20 cellular contexts compared by ENCODE assay signal in the genomic region with DNA sequence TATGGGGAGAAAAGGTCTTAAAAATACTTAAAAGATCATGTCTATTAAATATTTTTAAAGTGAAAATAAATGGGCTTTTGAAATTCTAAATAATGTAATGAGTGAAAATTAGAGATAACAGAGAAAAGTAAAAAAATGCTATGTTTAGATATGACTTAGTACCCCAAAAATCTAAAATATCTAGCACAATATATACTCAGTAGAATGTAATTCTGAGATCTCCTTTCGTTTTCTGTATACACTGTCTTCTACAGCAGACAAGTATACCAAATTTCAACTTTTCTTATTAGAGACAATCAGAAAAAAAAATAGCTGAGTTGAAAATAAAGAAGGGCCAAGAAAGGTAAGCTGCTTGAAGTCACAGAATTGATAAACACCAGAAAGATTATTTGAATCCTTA.
DNase-seq lines count a peak whose midpoint lies in the region; ATAC-seq and TF ChIP-seq lines count a peak whose summit lies in the region.
"Had no signal": no experiment of that assay in that cellular context is flagged by ENCODE, and none has a peak within 500 bp of the region (broad histone marks: within the 10 kb centered on the region; RNA-seq: fewer than 3 reads in every experiment).

No MANE protein-coding gene starts in this region.

- WGBS in GM23248 (ENCODE audit: low coverage in 1 of 2, low lambda C conversion rate in 2 of 2, missing lambda C conversion rate in 2 of 2), 2 experiments, result 20 to 35% methylated on average over 1 of the region's 1 CpG

- H3K9me3 Mint-ChIP-seq in CD4-positive, CD25-positive, alpha-beta regulatory T cell, result peaks cover 0 to under 1% (median 0%) of the 10 kb centered on the region in 7 donors
- peaks cover 3% of the 10 kb centered on the region for H3K9me3 Mint-ChIP-seq in activated CD4-positive, alpha-beta T cell treated with anti-CD3 and anti-CD28 coated beads, Interleukin-2, amount 10 ng/mL, durations not matched to agents 24 days and 14 days
- H3K9me3 Mint-ChIP-seq in GM23338, result no peaks in the 10 kb centered on the region; the same call in 2 of the 3 replicates

- DNase-seq in CD4-positive, CD25-positive, alpha-beta regulatory T cell, result no peak
- DNase-seq in GM23248 (peak; percentile 19), fibroblast of peridontal ligament (ENCODE audit: extremely low read depth) (peak; percentile 18), GM23338 (ENCODE audit: low spot score) (no peak), C1 segment of cervical spinal cord (lab: John Stamatoyannopoulos, UW) (no peak)
- no peak for DNase-seq in activated CD4-positive, alpha-beta T cell treated with anti-CD3 and anti-CD28 coated beads, Interleukin-2, amount 10 ng/mL, durations not matched to agents 24 days and 14 days
- DNase-seq: COR-L47, DMS153, KBM-7, MG63, NCI-H1092 treated with DMSO at 0.1 percent for 48 hours, NCI-H1694 treated with DMSO at 0.1 percent for 48 hours, NCI-H2171, NCI-H446 treated with DMSO at 0.1 percent for 48 hours, NCI-H774, Peyer's patch, SHP77 had no signal

- H3K36me3 Mint-ChIP-seq in CD4-positive, CD25-positive, alpha-beta regulatory T cell, result peaks cover 63% of the 10 kb centered on the region
- H3K36me3 Mint-ChIP-seq in activated CD4-positive, alpha-beta T cell treated with anti-CD3 and anti-CD28 coated beads, Interleukin-2, amount 10 ng/mL, durations not matched to agents 24 days and 14 days (ENCODE audit: low read depth), result peaks cover 62% of the 10 kb centered on the region
- peaks cover 12% of the 10 kb centered on the region for H3K36me3 Mint-ChIP-seq in GM23338 (ENCODE audit: low read depth)

- H2AFZ ChIP-seq in GM23248, result no peak overlapping the region
- H2AFZ ChIP-seq in GM23338, result no peak overlapping the region

- H3K4me2 ChIP-seq in GM23248 (ENCODE audit: unreplicated experiment), result peak overlapping the region; percentile 72
- H3K4me2 ChIP-seq in GM23338, result no peak overlapping the region

- peak overlapping the region in 2 of 3 donors; percentile 81 to 85 for H3K27ac Mint-ChIP-seq in CD4-positive, CD25-positive, alpha-beta regulatory T cell
- no peak overlapping the region for H3K27ac Mint-ChIP-seq in activated CD4-positive, alpha-beta T cell treated with anti-CD3 and anti-CD28 coated beads, Interleukin-2, amount 10 ng/mL, durations not matched to agents 24 days and 14 days
- H3K27ac Mint-ChIP-seq in GM23338, result no peak overlapping the region
- H3K27ac Mint-ChIP-seq: B cell had no signal

- H3F3A ChIP-seq in GM23248 (ENCODE audit: insufficient read depth), result peaks cover 31% of the 10 kb centered on the region; the same call in 1 of the 2 replicates
- H3F3A ChIP-seq in GM23338 (replicated peaks; ENCODE audit: low read depth), result no peaks in the 10 kb centered on the region

- no peak overlapping the region for H3K9ac ChIP-seq in GM23248

- H3K4me1 Mint-ChIP-seq in CD4-positive, CD25-positive, alpha-beta regulatory T cell, result peaks cover 38 to 58% (median 45%) of the 10 kb centered on the region in 4 donors
- peaks cover 13% of the 10 kb centered on the region for H3K4me1 Mint-ChIP-seq in activated CD4-positive, alpha-beta T cell treated with anti-CD3 and anti-CD28 coated beads, Interleukin-2, amount 10 ng/mL, durations not matched to agents 24 days and 14 days
- H3K4me1 Mint-ChIP-seq in GM23338, result peaks cover 4% of the 10 kb centered on the region; the same call in 2 of the 3 replicates

- H4K20me1 ChIP-seq in GM23248 (ENCODE audit: insufficient read depth), result no peaks in the 10 kb centered on the region
- H4K20me1 ChIP-seq in GM23338 (replicated peaks; ENCODE audit: insufficient read depth), result no peaks in the 10 kb centered on the region

- TF ChIP-seq CTCF in WI38 (IDR thresholded peaks at IDR 0.05; ENCODE audit: low read depth, low read length) (no peak), GM23338 (conservative IDR thresholded peaks at IDR 0.05; ENCODE audit: low read depth in 2 of 2) (no peak)

- intact Hi-C loops in activated CD4-positive, alpha-beta T cell treated with anti-CD3 and anti-CD28 coated beads, Interleukin-2, amount 10 ng/mL, durations not matched to agents 24 days and 14 days (cut with micrococcal nuclease), result no loop called here

- H3K4me3 ChIP-seq in CD4-positive, CD25-positive, alpha-beta regulatory T cell (ENCODE audit: low read depth, low read length), result peak overlapping the region; percentile 69
- H3K4me3 ChIP-seq in GM23248 (peak overlapping the region; percentile 42), WI38 (ENCODE audit: low read depth, low read length) (peak overlapping the region; percentile 22; the same call in 1 of the 2 replicates), GM23338 (no peak overlapping the region)
- H3K4me3 ChIP-seq: MG63, Peyer's patch had no signal

- no peaks in the 10 kb centered on the region for H3K9me3 ChIP-seq in CD4-positive, CD25-positive, alpha-beta regulatory T cell (ENCODE audit: control insufficient read depth in 2 of 2, low read length in 2 of 2)
- no peaks in the 10 kb centered on the region for H3K9me3 ChIP-seq in GM23248 (ENCODE audit: low read depth)
- H3K9me3 ChIP-seq: Peyer's patch had no signal

- in situ Hi-C loops in GM23248 (cut with MboI), result no loop called here

- H3K27ac ChIP-seq in CD4-positive, CD25-positive, alpha-beta regulatory T cell (ENCODE audit: insufficient read depth, low read length, poor library complexity, severe bottlenecking), result peak overlapping the region; percentile 44
- H3K27ac ChIP-seq in GM23248 (peak overlapping the region; percentile 31), GM23338 (ENCODE audit: low read depth) (no peak overlapping the region)
- H3K27ac ChIP-seq: Peyer's patch had no signal

- peak overlapping the region in 3 of 4 donors; percentile 10 to 68 (median 57) for H3K4me3 Mint-ChIP-seq in CD4-positive, CD25-positive, alpha-beta regulatory T cell
- H3K4me3 Mint-ChIP-seq in activated CD4-positive, alpha-beta T cell treated with anti-CD3 and anti-CD28 coated beads, Interleukin-2, amount 10 ng/mL, durations not matched to agents 24 days and 14 days, result no peak overlapping the region
- H3K4me3 Mint-ChIP-seq in GM23338, result no peak overlapping the region
- H3K4me3 Mint-ChIP-seq: B cell had no signal

- H3K36me3 ChIP-seq in CD4-positive, CD25-positive, alpha-beta regulatory T cell (ENCODE audit: control insufficient read depth, insufficient read depth, low read length), result peaks cover 28% of the 10 kb centered on the region
- peaks cover 29% of the 10 kb centered on the region; the same call in 1 of the 2 replicates for H3K36me3 ChIP-seq in GM23248 (ENCODE audit: low read depth)
- peaks cover 2% of the 10 kb centered on the region; the same call in 1 of the 2 replicates for H3K36me3 ChIP-seq in GM23338 (ENCODE audit: insufficient read depth)

- no peaks in the 10 kb centered on the region for H3K27me3 ChIP-seq in CD4-positive, CD25-positive, alpha-beta regulatory T cell (ENCODE audit: control insufficient read depth, insufficient read depth, low read length)
- H3K27me3 ChIP-seq in GM23248 (replicated peaks; ENCODE audit: insufficient read depth) (no peaks in the 10 kb centered on the region), GM23338 (ENCODE audit: insufficient read depth) (no peaks in the 10 kb centered on the region)
- H3K27me3 ChIP-seq: MG63, Peyer's patch had no signal

- no peaks in the 10 kb centered on the region for H3K27me3 Mint-ChIP-seq in CD4-positive, CD25-positive, alpha-beta regulatory T cell
- no peaks in the 10 kb centered on the region for H3K27me3 Mint-ChIP-seq in activated CD4-positive, alpha-beta T cell treated with anti-CD3 and anti-CD28 coated beads, Interleukin-2, amount 10 ng/mL, durations not matched to agents 24 days and 14 days
- H3K27me3 Mint-ChIP-seq in GM23338 (ENCODE audit: insufficient read depth, low read depth, poor library complexity), result no peaks in the 10 kb centered on the region
- H3K27me3 Mint-ChIP-seq: B cell had no signal

- H3K79me2 ChIP-seq in GM23248 (ENCODE audit: insufficient read depth) (peaks cover 44% of the 10 kb centered on the region), GM23338 (replicated peaks; ENCODE audit: insufficient read depth) (no peaks in the 10 kb centered on the region)

- ATAC-seq in CD4-positive, CD25-positive, alpha-beta regulatory T cell (ENCODE audit: low read depth in 2 of 2), result no peak
- ATAC-seq in GM23338 (no peak), GM19395 (IDR thresholded peaks at IDR 0.05; ENCODE audit: unreplicated experiment) (no peak)

- H3K9me2 ChIP-seq in GM23248 (ENCODE audit: insufficient read depth), result no peaks in the 10 kb centered on the region
- H3K9me2 ChIP-seq in GM23338 (ENCODE audit: insufficient read depth), result no peaks in the 10 kb centered on the region

- peaks cover 23% of the 10 kb centered on the region for H3K4me1 ChIP-seq in CD4-positive, CD25-positive, alpha-beta regulatory T cell (ENCODE audit: control insufficient read depth, insufficient read depth, low read length, poor library complexity, severe bottlenecking)
- peaks cover 18% of the 10 kb centered on the region for H3K4me1 ChIP-seq in GM23248 (ENCODE audit: insufficient read depth)
- no peaks in the 10 kb centered on the region for H3K4me1 ChIP-seq in GM23338 (ENCODE audit: insufficient read depth)

TF ChIP-seq in GM23338, 12 proteins besides CTCF, POLR2A, EP300 and RAD21:
- no peak for TF ChIP-seq EZH2 (IDR thresholded peaks at IDR 0.05; ENCODE audit: low read depth, unreplicated experiment)
- TF ChIP-seq POLR2AphosphoS5 (IDR thresholded peaks at IDR 0.05; ENCODE audit: low read depth), result no peak
- no peak for TF ChIP-seq JUNB (IDR thresholded peaks at IDR 0.05; ENCODE audit: unreplicated experiment)
- no peak for TF ChIP-seq EZH2phosphoT487 (IDR thresholded peaks at IDR 0.05; ENCODE audit: unreplicated experiment)

Comparison
In these comparisons a context has a peak if more than half of its experiments do, and no peak if none do; other contexts are left out.
1. DNase-seq: peak in GM23248 (single experiment) and fibroblast of peridontal ligament (single experiment); none in CD4-positive, CD25-positive, alpha-beta regulatory T cell (0 of 3), activated CD4-positive, alpha-beta T cell treated with anti-CD3 and anti-CD28 coated beads, Interleukin-2, amount 10 ng/mL, durations not matched to agents 24 days and 14 days (single experiment), GM23338 (single experiment) and C1 segment of cervical spinal cord (0 of 14).
2. H3K27ac Mint-ChIP-seq: peak in CD4-positive, CD25-positive, alpha-beta regulatory T cell (2 of 3); none in activated CD4-positive, alpha-beta T cell treated with anti-CD3 and anti-CD28 coated beads, Interleukin-2, amount 10 ng/mL, durations not matched to agents 24 days and 14 days (single experiment) and GM23338 (single experiment).
3. H3K4me3 Mint-ChIP-seq: peak in CD4-positive, CD25-positive, alpha-beta regulatory T cell (3 of 4); none in activated CD4-positive, alpha-beta T cell treated with anti-CD3 and anti-CD28 coated beads, Interleukin-2, amount 10 ng/mL, durations not matched to agents 24 days and 14 days (single experiment) and GM23338 (single experiment).